ENCODE assay signal across 8 cellular contexts in genomic region chr17:7215136-7215638, GRCh38. TPM values are rescaled to one million over a fixed set of nuclear protein-coding genes. Genes with fewer than 3 reads are reported as not detected.
DNase-seq lines count a peak whose midpoint lies in the region; ATAC-seq and TF ChIP-seq lines count a peak whose summit lies in the region.

No MANE protein-coding gene starts in this region.

- TF ChIP-seq CTCF in HEK293 (tag by site-specific recombination; IDR thresholded peaks at IDR 0.05) (no peak), WI38 (IDR thresholded peaks at IDR 0.05; ENCODE audit: low read depth, low read length) (no peak)

- peaks cover 11% of the 10 kb centered on the region for H3K4me1 ChIP-seq in HEK293 (ENCODE audit: control insufficient read depth, insufficient read depth, low read length)

- H3K27ac ChIP-seq in HEK293 (ENCODE audit: extremely low read depth, low read depth, low read length) = no peak overlapping the region
- H3K27ac ChIP-seq in skin epidermis = peak overlapping the region in 15 of 21 experiments; percentile 19 to 79 (median 63)

- H3K36me3 ChIP-seq in HEK293 (ENCODE audit: control insufficient read depth in 2 of 2, insufficient read depth in 1 of 2, low read length in 2 of 2) = no peaks in the 10 kb centered on the region

- POLR2A ChIA-PET in HEK293 (lab: Yijun Ruan, JAX) = interaction anchor here (0.8 to 2.7 kb wide), 8 partner anchors 8 to 642 kb away, joined by 3 to 10 read pairs (median 4); partner anchors contain the start of genes DVL2, GABARAP, NAA38 and PHF23

- H3K9me3 ChIP-seq in HEK293 (ENCODE audit: control insufficient read depth, insufficient read depth, low read depth, low read length) = no peaks in the 10 kb centered on the region

- H3K4me3 ChIP-seq in HEK293 (ENCODE audit: low read depth, low read length) = no peak overlapping the region
- peak overlapping the region; percentile 54 for H3K4me3 ChIP-seq in WI38 (ENCODE audit: low read depth, low read length)
- H3K4me3 ChIP-seq in skin epidermis = peak overlapping the region in 5 of 7 experiments; percentile 28 to 46 (median 38)

- intact Hi-C loops in left ventricle myocardium superior (cut with micrococcal nuclease) = no loop called here

- CTCF ChIA-PET in HEK293 (lab: Yijun Ruan, JAX) = interaction anchor here (1.2 to 2.3 kb wide), 4 partner anchors 8 to 169 kb away, joined by 7 to 12 read pairs (median 9); no protein-coding TSS in a partner anchor

- ATAC-seq in left ventricle myocardium superior (no peak), HG03095 (IDR thresholded peaks at IDR 0.05; ENCODE audit: unreplicated experiment) (no peak), GM21367 (IDR thresholded peaks at IDR 0.05; ENCODE audit: unreplicated experiment) (no peak), HG03045 (IDR thresholded peaks at IDR 0.05; ENCODE audit: unreplicated experiment) (no peak)

- DNase-seq in left ventricle myocardium superior (peak; percentile 33), midbrain (lab: John Stamatoyannopoulos, UW) (no peak)

TF ChIP-seq in HEK293, 187 proteins besides CTCF, POLR2A, EP300 and RAD21:
- TF ChIP-seq EGR2 (tag by site-specific recombination; IDR thresholded peaks at IDR 0.05; ENCODE audit: low read depth) = peak; percentile 31; the same call in 1 of the 2 replicates
- no peak for TF ChIP-seq ZNF677 (tag by site-specific recombination; IDR thresholded peaks at IDR 0.05)
- no peak for TF ChIP-seq ZNF211 (tag by site-specific recombination; IDR thresholded peaks at IDR 0.05; ENCODE audit: low read depth)
- TF ChIP-seq ZBTB20 (tag by site-specific recombination; IDR thresholded peaks at IDR 0.05) = peak; percentile 96
- TF ChIP-seq PBX3 (CRISPR knock-in tag; IDR thresholded peaks at IDR 0.05) = 0 out of 2 replicates have a peak, but pooled peaks have one; percentile 23
- TF ChIP-seq ZNF600 (tag by site-specific recombination; IDR thresholded peaks at IDR 0.05) = peak; percentile 44; the same call in 1 of the 2 replicates
- TF ChIP-seq ZNF114 (tag by site-specific recombination; IDR thresholded peaks at IDR 0.05) = no peak
- TF ChIP-seq ZBTB17 (tag by site-specific recombination; IDR thresholded peaks at IDR 0.05) = peak; percentile 70; the same call in 1 of the 2 replicates
- TF ChIP-seq ZNF707 (tag by site-specific recombination; IDR thresholded peaks at IDR 0.05) = no peak
- peak; percentile 38 for TF ChIP-seq ZFHX2 (tag by site-specific recombination; conservative IDR thresholded peaks at IDR 0.05)
- peak; percentile 7; the same call in 1 of the 2 replicates for TF ChIP-seq IKZF3 (tag by site-specific recombination; IDR thresholded peaks at IDR 0.05)
TF ChIP-seq in HEK293: peak in this region for 7.

RNA-seq across cellular contexts. Expression of gene DLG4, which starts 4.4 kb away (rescaled TPM):
- 21.3 TPM for total RNA-seq in left ventricle myocardium superior

RNA-seq across cellular contexts. Expression of gene ACADVL, which starts 4.6 kb away (rescaled TPM):
- total RNA-seq in left ventricle myocardium superior = 2,270 TPM

RNA-seq across cellular contexts. Expression of gene DVL2, which starts 19.1 kb away (rescaled TPM):
- 23.5 TPM for total RNA-seq in left ventricle myocardium superior

RNA-seq across cellular contexts. Expression of gene PHF23, which starts 24.1 kb away (rescaled TPM):
- total RNA-seq in left ventricle myocardium superior = 29.4 TPM

RNA-seq across cellular contexts. Expression of gene GABARAP, which starts 27.1 kb away (rescaled TPM):
- total RNA-seq in left ventricle myocardium superior = 456 TPM
